In genomic region chr5:159017787-159018186, GRCh38 we compare ENCODE assay signal across 9 cellular contexts.
DNase-seq lines count a peak whose midpoint lies in the region; ATAC-seq and TF ChIP-seq lines count a peak whose summit lies in the region.
"Had no signal": no experiment of that assay in that cellular context is flagged by ENCODE, and none has a peak within 500 bp of the region (broad histone marks: within the 10 kb centered on the region; RNA-seq: fewer than 3 reads in every experiment).

No MANE protein-coding gene starts in this region.

- TF ChIP-seq EP300 in ovary (IDR thresholded peaks at IDR 0.05): no peak
- TF ChIP-seq EP300 in esophagus muscularis mucosa (IDR thresholded peaks at IDR 0.05): no peak

- H3K9me3 Mint-ChIP-seq in endodermal cell: no peaks in the 10 kb centered on the region
- H3K9me3 Mint-ChIP-seq in activated T-helper 2 cell treated with anti-CD3 and anti-CD28 coated beads, Interferon-gamma antibody, Interleukin-2, Interleukin-4, amounts not matched to agents 10 μg/mL and 5 μg/mL and 100 μg/mL, durations not matched to agents 14 hours and 24 hours and 36 hours: no peaks in the 10 kb centered on the region
- H3K9me3 Mint-ChIP-seq: dendritic cell treated with granulocyte-macrophage colony-stimulating factor and Interleukin-4, amounts not matched to agents 40 ng/mL and 50 ng/mL, for 4 days had no signal

- intact Hi-C loops in ovary (cut with DNase I) (no loop called here), esophagus muscularis mucosa (cut with DNase I) (no loop called here)
- intact Hi-C loops in activated T-helper 2 cell treated with anti-CD3 and anti-CD28 coated beads, Interferon-gamma antibody, Interleukin-2, Interleukin-4, amounts not matched to agents 10 μg/mL and 5 μg/mL and 100 μg/mL, durations not matched to agents 14 hours and 24 hours and 36 hours (cut with micrococcal nuclease): no loop called here

- no peaks in the 10 kb centered on the region for H3K36me3 ChIP-seq in endodermal cell (ENCODE audit: control insufficient read depth, insufficient read depth, low read length)
- no peaks in the 10 kb centered on the region for H3K36me3 ChIP-seq in ovary
- no peaks in the 10 kb centered on the region for H3K36me3 ChIP-seq in esophagus muscularis mucosa

- peaks cover 13% of the 10 kb centered on the region for H3K4me1 Mint-ChIP-seq in endodermal cell
- H3K4me1 Mint-ChIP-seq in activated T-helper 2 cell treated with anti-CD3 and anti-CD28 coated beads, Interferon-gamma antibody, Interleukin-2, Interleukin-4, amounts not matched to agents 10 μg/mL and 5 μg/mL and 100 μg/mL, durations not matched to agents 14 hours and 24 hours and 36 hours (ENCODE audit: low read depth): peaks cover 3% of the 10 kb centered on the region

- H3K4me1 ChIP-seq in endodermal cell (ENCODE audit: control insufficient read depth, insufficient read depth, low read length) (no peaks in the 10 kb centered on the region), ovary (ENCODE audit: insufficient read depth) (peaks cover 8% of the 10 kb centered on the region), esophagus muscularis mucosa (peaks cover 22 to 43% (median 26%) of the 10 kb centered on the region in 4 donors)

- H3K9me3 ChIP-seq in endodermal cell (ENCODE audit: control insufficient read depth, low read length) (no peaks in the 10 kb centered on the region), ovary (no peaks in the 10 kb centered on the region), esophagus muscularis mucosa (no peaks in the 10 kb centered on the region)

- H3K27ac ChIP-seq in endodermal cell (ENCODE audit: low read depth, low read length): no peak overlapping the region
- H3K27ac ChIP-seq in ovary: no peak overlapping the region
- H3K27ac ChIP-seq in esophagus muscularis mucosa (replicated peaks in 1 of 4): peak overlapping the region in 2 of 4 donors; percentile 20 to 28

- TF ChIP-seq POLR2A in ovary (IDR thresholded peaks at IDR 0.05) (no peak), esophagus muscularis mucosa (IDR thresholded peaks at IDR 0.05; ENCODE audit: low read depth) (no peak)

- H3K27me3 Mint-ChIP-seq in endodermal cell (ENCODE audit: insufficient read depth): peaks cover 2% of the 10 kb centered on the region
- no peaks in the 10 kb centered on the region for H3K27me3 Mint-ChIP-seq in activated T-helper 2 cell treated with anti-CD3 and anti-CD28 coated beads, Interferon-gamma antibody, Interleukin-2, Interleukin-4, amounts not matched to agents 10 μg/mL and 5 μg/mL and 100 μg/mL, durations not matched to agents 14 hours and 24 hours and 36 hours (ENCODE audit: low read depth)
- H3K27me3 Mint-ChIP-seq: dendritic cell treated with granulocyte-macrophage colony-stimulating factor and Interleukin-4, amounts not matched to agents 40 ng/mL and 50 ng/mL, for 4 days had no signal

- TF ChIP-seq CTCF in endodermal cell (conservative IDR thresholded peaks at IDR 0.05) (no peak), ovary (IDR thresholded peaks at IDR 0.05) (no peak), esophagus muscularis mucosa (IDR thresholded peaks at IDR 0.05) (no peak)

- 7 to 45% methylated on average over 3 to 4 of the region's 4 CpGs for WGBS in endodermal cell (ENCODE audit: insufficient coverage in 1 of 2, insufficient read length in 1 of 2), 2 experiments
- WGBS in ovary, 3 donors: 10 to 15% (median 11%) methylated on average over 4 of the region's 4 CpGs
- 13% methylated on average over 4 of the region's 4 CpGs for WGBS in esophagus muscularis mucosa

- no peak overlapping the region for H3K9ac ChIP-seq in endodermal cell (ENCODE audit: extremely low read depth, low read length, poor library complexity, severe bottlenecking)

- H3K36me3 Mint-ChIP-seq in endodermal cell (ENCODE audit: low read depth): no peaks in the 10 kb centered on the region
- H3K36me3 Mint-ChIP-seq in activated T-helper 2 cell treated with anti-CD3 and anti-CD28 coated beads, Interferon-gamma antibody, Interleukin-2, Interleukin-4, amounts not matched to agents 10 μg/mL and 5 μg/mL and 100 μg/mL, durations not matched to agents 14 hours and 24 hours and 36 hours (ENCODE audit: low read depth): no peaks in the 10 kb centered on the region

- no peak overlapping the region for H3K27ac Mint-ChIP-seq in endodermal cell
- no peak overlapping the region for H3K27ac Mint-ChIP-seq in activated T-helper 2 cell treated with anti-CD3 and anti-CD28 coated beads, Interferon-gamma antibody, Interleukin-2, Interleukin-4, amounts not matched to agents 10 μg/mL and 5 μg/mL and 100 μg/mL, durations not matched to agents 14 hours and 24 hours and 36 hours
- H3K27ac Mint-ChIP-seq: dendritic cell treated with granulocyte-macrophage colony-stimulating factor and Interleukin-4, amounts not matched to agents 40 ng/mL and 50 ng/mL, for 4 days had no signal

- no peak overlapping the region for H3K4me3 Mint-ChIP-seq in endodermal cell
- no peak overlapping the region for H3K4me3 Mint-ChIP-seq in activated T-helper 2 cell treated with anti-CD3 and anti-CD28 coated beads, Interferon-gamma antibody, Interleukin-2, Interleukin-4, amounts not matched to agents 10 μg/mL and 5 μg/mL and 100 μg/mL, durations not matched to agents 14 hours and 24 hours and 36 hours (ENCODE audit: low read depth)
- H3K4me3 Mint-ChIP-seq: dendritic cell treated with granulocyte-macrophage colony-stimulating factor and Interleukin-4, amounts not matched to agents 40 ng/mL and 50 ng/mL, for 4 days had no signal

- peak; percentile 58 for ATAC-seq in GM18511 (IDR thresholded peaks at IDR 0.05; ENCODE audit: unreplicated experiment)

- H3K4me3 ChIP-seq in endodermal cell (ENCODE audit: low read length): no peak overlapping the region
- H3K4me3 ChIP-seq in ovary: no peak overlapping the region
- H3K4me3 ChIP-seq in esophagus muscularis mucosa: no peak overlapping the region

- DNase-seq in M059J (ENCODE audit: low read depth) (peak; percentile 78), endodermal cell (peak; percentile 71), ovary (peak; percentile 64 to 79 (median 74)), NCI-H526 treated with DMSO at 0.1 percent for 48 hours (lab: John Stamatoyannopoulos, UW) (no peak), esophagus muscularis mucosa (ENCODE audit: extremely low spot score) (no peak), NCI-H526 (lab: John Stamatoyannopoulos, UW) (no peak)
- no peak for DNase-seq in activated T-helper 2 cell treated with anti-CD3 and anti-CD28 coated beads, Interferon-gamma antibody, Interleukin-2, Interleukin-4, amounts not matched to agents 10 μg/mL and 5 μg/mL and 100 μg/mL, durations not matched to agents 14 hours and 24 hours and 36 hours (ENCODE audit: low spot score)

- H3K27me3 ChIP-seq in endodermal cell (ENCODE audit: control insufficient read depth, insufficient read depth, low read length, poor library complexity, severe bottlenecking): no peaks in the 10 kb centered on the region
- no peaks in the 10 kb centered on the region for H3K27me3 ChIP-seq in ovary
- peaks cover 0 to 9% (median 0%) of the 10 kb centered on the region in 4 donors for H3K27me3 ChIP-seq in esophagus muscularis mucosa

Comparison
In these comparisons a context has a peak if more than half of its experiments do, and no peak if none do; other contexts are left out.
1. DNase-seq: peak in M059J (single experiment), endodermal cell (single experiment) and ovary (5 of 5); none in NCI-H526 treated with DMSO at 0.1 percent for 48 hours (single experiment), esophagus muscularis mucosa (single experiment), activated T-helper 2 cell treated with anti-CD3 and anti-CD28 coated beads, Interferon-gamma antibody, Interleukin-2, Interleukin-4, amounts not matched to agents 10 μg/mL and 5 μg/mL and 100 μg/mL, durations not matched to agents 14 hours and 24 hours and 36 hours (single experiment) and NCI-H526 (0 of 2).